Comparison of ENCODE assay signal across 13 cellular contexts in the genomic region with DNA sequence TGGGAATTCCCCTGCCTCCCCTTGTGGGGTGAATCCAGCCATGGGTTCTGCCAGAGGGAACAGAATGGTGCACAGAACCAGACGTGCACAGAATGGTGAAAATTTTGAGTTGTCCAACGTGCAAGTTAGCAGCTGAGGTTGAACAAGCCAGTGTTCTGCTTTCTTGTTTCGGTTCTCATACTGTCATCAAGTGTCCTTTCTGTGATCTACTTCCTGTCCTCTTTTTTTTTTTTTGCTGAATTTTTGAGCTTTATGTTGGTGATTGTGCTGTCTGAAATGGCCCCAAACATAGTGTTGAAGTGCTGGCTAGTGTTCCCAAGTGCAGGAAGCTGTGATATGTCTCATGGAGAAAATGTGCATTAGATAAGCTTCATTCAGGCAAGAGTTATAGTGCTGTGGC. TPM values are rescaled to one million over a fixed set of nuclear protein-coding genes. Genes with fewer than 3 reads are reported as not detected.
DNase-seq lines count a peak whose midpoint lies in the region; ATAC-seq and TF ChIP-seq lines count a peak whose summit lies in the region.
"Had no signal": no experiment of that assay in that cellular context is flagged by ENCODE, and none has a peak within 500 bp of the region (broad histone marks: within the 10 kb centered on the region; RNA-seq: fewer than 3 reads in every experiment).

No MANE protein-coding gene starts in this region.

- BruUV-seq in OCI-LY7 (replicated peaks; lab: Mats Ljungman, UMichigan), result no TSS peak

- H2AFZ ChIP-seq in OCI-LY7 (ENCODE audit: low read length), result no peak overlapping the region
- H2AFZ ChIP-seq: GM23338 had no signal

- ATAC-seq in GM19467 (IDR thresholded peaks at IDR 0.05; ENCODE audit: unreplicated experiment) (peak; percentile 58), HG03135 (IDR thresholded peaks at IDR 0.05; ENCODE audit: unreplicated experiment) (peak; percentile 94), left lobe of liver (no peak)
- ATAC-seq: GM23338, natural killer cell had no signal

- no peaks in the 10 kb centered on the region for H3K79me2 ChIP-seq in OCI-LY7 (ENCODE audit: insufficient read depth, low read depth, low read length)

- no peak overlapping the region for H3K4me2 ChIP-seq in OCI-LY7 (ENCODE audit: low read length)
- H3K4me2 ChIP-seq: GM23338 had no signal

- no peaks in the 10 kb centered on the region for H3K9me2 ChIP-seq in OCI-LY7 (ENCODE audit: insufficient read depth, low read length)

- H3K9me3 ChIP-seq in OCI-LY7 (ENCODE audit: low read length), result no peaks in the 10 kb centered on the region
- H3K9me3 ChIP-seq: Peyer's patch had no signal

- TF ChIP-seq CTCF in GM12865 (IDR thresholded peaks at IDR 0.05; ENCODE audit: insufficient read depth, low read depth, low read length, missing control alignments) (no peak), OCI-LY7 (conservative IDR thresholded peaks at IDR 0.05; ENCODE audit: low read length) (no peak)

- POLR2A ChIA-PET in OCI-LY7 (lab: Charles Lee), result interaction anchor here (0.6 to 0.9 kb wide), 3 partner anchors 14 to 199 kb away, joined by 3 to 4 read pairs (median 3); no protein-coding TSS in a partner anchor

- intact Hi-C loops in OCI-LY7 (cut with micrococcal nuclease; ENCODE audit: unreplicated experiment), result no loop called here

- no peaks in the 10 kb centered on the region for H3K4me1 ChIP-seq in OCI-LY7 (ENCODE audit: insufficient read depth, low read length, poor library complexity, severe bottlenecking)

- DNase-seq in GM12865 (ENCODE audit: low read depth) (peak; percentile 76), OCI-LY7 (ENCODE audit: low spot score) (peak; percentile 53), left lobe of liver (ENCODE audit: low spot score) (no peak), cerebellar nuclear complex (lab: John Stamatoyannopoulos, UW) (no peak), NCI-H510A treated with DMSO at 0.1 percent for 48 hours (lab: John Stamatoyannopoulos, UW) (no peak), RKO (ENCODE audit: low spot score) (no peak)
- DNase-seq: activated effector memory CD4-positive, alpha-beta T cell treated with anti-CD3 and anti-CD28 coated beads, Interleukin-2, amount 50 U/mL, for 16 hours; natural killer cell; NCI-H2029; Peyer's patch had no signal

- no peaks in the 10 kb centered on the region for H3K36me3 ChIP-seq in OCI-LY7 (ENCODE audit: insufficient read depth, low read length)
- H3K36me3 ChIP-seq: Peyer's patch had no signal

- no peak overlapping the region for H3K27ac ChIP-seq in OCI-LY7 (ENCODE audit: low read depth, low read length, poor library complexity, severe bottlenecking)
- H3K27ac ChIP-seq: Peyer's patch had no signal

- H3K4me3 ChIP-seq in GM12865 (ENCODE audit: low read depth, low read length), result no peak overlapping the region
- no peak overlapping the region for H3K4me3 ChIP-seq in OCI-LY7 (ENCODE audit: low read depth, low read length, poor library complexity, severe bottlenecking)
- H3K4me3 ChIP-seq: GM23338, Peyer's patch had no signal

- no peaks in the 10 kb centered on the region for H4K20me1 ChIP-seq in OCI-LY7 (ENCODE audit: insufficient read depth, low read length)

- CTCF ChIA-PET in OCI-LY7 (lab: Charles Lee; ENCODE audit: unreplicated experiment), result no interaction called here

RNA-seq across cellular contexts. Expression of gene REEP1, which starts 21.6 kb away (rescaled TPM):
- total RNA-seq in OCI-LY7 (2014; rRNA removed; shearing (Covaris generic)), result not detected in 2 replicates
- total RNA-seq in OCI-LY7 (2022) (not detected in 2 replicates), left lobe of liver (0.50 TPM)

Comparison
In these comparisons a context has a peak if more than half of its experiments do, and no peak if none do; other contexts are left out.
1. DNase-seq: peak in GM12865 (single experiment) and OCI-LY7 (single experiment); none in left lobe of liver (single experiment), cerebellar nuclear complex (0 of 2), NCI-H510A treated with DMSO at 0.1 percent for 48 hours (single experiment) and RKO (single experiment).